Comparison of ENCODE assay signal across 8 cellular contexts in genomic region chr9:38026021-38026809, GRCh38. TPM values are rescaled to one million over a fixed set of nuclear protein-coding genes. Genes with fewer than 3 reads are reported as not detected.
DNase-seq lines count a peak whose midpoint lies in the region; ATAC-seq, FAIRE-seq and TF ChIP-seq lines count a peak whose summit lies in the region.

No MANE protein-coding gene starts in this region.

- H3K9me3 ChIP-seq in A549 (no peaks in the 10 kb centered on the region), iPS-20b (ENCODE audit: insufficient read depth, low read depth, low read length) (no peaks in the 10 kb centered on the region)

- TF ChIP-seq RAD21 in A549 (conservative IDR thresholded peaks at IDR 0.05 in 1 of 2, IDR thresholded peaks at IDR 0.05 in 1 of 2): no peak; a peak in 1 of 5 replicates

- TF ChIP-seq EP300 in A549 (IDR thresholded peaks at IDR 0.05): no peak

- H3K27ac ChIP-seq in A549 (peak overlapping the region; percentile 84 to 97), iPS-20b (ENCODE audit: low read length) (no peak overlapping the region)

- H3K27me3 ChIP-seq in iPS-20b (ENCODE audit: insufficient read depth, low read length): no peaks in the 10 kb centered on the region

- no peaks in the 10 kb centered on the region for H3K36me3 ChIP-seq in iPS-20b (ENCODE audit: insufficient read depth, low read depth, low read length)

- H3K4me1 ChIP-seq in A549 (peaks cover 95% of the 10 kb centered on the region), iPS-20b (ENCODE audit: insufficient read depth, low read length) (peaks cover 43% of the 10 kb centered on the region)

- 24% methylated on average over 18 of the region's 18 CpGs for WGBS in A549 (ENCODE audit: missing lambda C conversion rate)

- FAIRE-seq in A549 (lab: Jason Lieb, UNC): no peak

- DNase-seq in A549 (ENCODE audit: low read depth in 1 of 2, low spot score in 1 of 2): peak; percentile 62 to 68
- DNase-seq in HS-27A (ENCODE audit: low read depth): peak; percentile 93
- peak; percentile 19 for DNase-seq in superior temporal gyrus (ENCODE audit: extremely low spot score)
- DNase-seq in HPDE6-E6E7 (ENCODE audit: extremely low spot score): no peak
- DNase-seq in ureter (ENCODE audit: low spot score): no peak
- DNase-seq in activated gamma-delta T cell (lab: John Stamatoyannopoulos, UW): no peak

- TF ChIP-seq CTCF in A549 (IDR thresholded peaks at IDR 0.05): no peak
- no peak for TF ChIP-seq CTCF in WI38 (IDR thresholded peaks at IDR 0.05; ENCODE audit: low read depth, low read length)

- CTCF ChIA-PET in A549 (lab: Yijun Ruan, JAX): interaction anchor here (0.8 to 3.8 kb wide), 10 partner anchors 10 to 112 kb away, joined by 3 to 28 read pairs (median 4); partner anchors contain the start of gene SHB

- peak overlapping the region; percentile 16; the same call in 1 of the 2 replicates for H3K9ac ChIP-seq in iPS-20b (ENCODE audit: low read depth, low read length)

- peak overlapping the region; percentile 67 for H3K4me2 ChIP-seq in A549

- POLR2A ChIA-PET in A549 (lab: Yijun Ruan, JAX): interaction anchor here (0.8 to 0.9 kb wide), 2 partner anchors 21 to 42 kb away, joined by 3 read pairs; no protein-coding TSS in a partner anchor

- ATAC-seq in A549: peak; percentile 60 to 73

- no peak overlapping the region for H3K4me3 ChIP-seq in A549
- peak overlapping the region; percentile 33 for H3K4me3 ChIP-seq in WI38 (ENCODE audit: low read depth, low read length)
- no peak overlapping the region for H3K4me3 ChIP-seq in iPS-20b (ENCODE audit: low read length)

- no peak for TF ChIP-seq POLR2A in A549 (IDR thresholded peaks at IDR 0.05; ENCODE audit: low read length)

TF ChIP-seq in A549, 52 proteins besides CTCF, POLR2A, EP300 and RAD21 (continues in another document):
- TF ChIP-seq, protein P1, sequence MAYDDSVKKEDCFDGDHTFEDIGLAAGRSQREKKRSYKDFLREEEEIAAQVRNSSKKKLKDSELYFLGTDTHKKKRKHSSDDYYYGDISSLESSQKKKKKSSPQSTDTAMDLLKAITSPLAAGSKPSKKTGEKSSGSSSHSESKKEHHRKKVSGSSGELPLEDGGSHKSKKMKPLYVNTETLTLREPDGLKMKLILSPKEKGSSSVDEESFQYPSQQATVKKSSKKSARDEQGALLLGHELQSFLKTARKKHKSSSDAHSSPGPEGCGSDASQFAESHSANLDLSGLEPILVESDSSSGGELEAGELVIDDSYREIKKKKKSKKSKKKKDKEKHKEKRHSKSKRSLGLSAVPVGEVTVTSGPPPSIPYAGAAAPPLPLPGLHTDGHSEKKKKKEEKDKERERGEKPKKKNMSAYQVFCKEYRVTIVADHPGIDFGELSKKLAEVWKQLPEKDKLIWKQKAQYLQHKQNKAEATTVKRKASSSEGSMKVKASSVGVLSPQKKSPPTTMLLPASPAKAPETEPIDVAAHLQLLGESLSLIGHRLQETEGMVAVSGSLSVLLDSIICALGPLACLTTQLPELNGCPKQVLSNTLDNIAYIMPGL (CRISPR knock-in tag; IDR thresholded peaks at IDR 0.05; ENCODE audit: borderline replicate concordance): no peak
- TF ChIP-seq ZNF302 (CRISPR knock-in tag; IDR thresholded peaks at IDR 0.05) (no peak), CBX2 (IDR thresholded peaks at IDR 0.05; ENCODE audit: borderline replicate concordance, low read depth) (no peak), ZC3H11A (IDR thresholded peaks at IDR 0.05) (no peak), CEBPB (IDR thresholded peaks at IDR 0.05) (0 out of 4 replicates have a peak, but pooled peaks of 1 of the 2 experiments have one; percentile 14), POLR2AphosphoS2 (conservative IDR thresholded peaks at IDR 0.05; ENCODE audit: low read length) (no peak), SREBF2 (IDR thresholded peaks at IDR 0.05) (no peak), HDAC2 (IDR thresholded peaks at IDR 0.05) (no peak), MAX (IDR thresholded peaks at IDR 0.05) (no peak; the same call in 1 of the 2 replicates), RCOR1 (IDR thresholded peaks at IDR 0.05; ENCODE audit: low read depth, low read length) (no peak), NR3C1 (IDR thresholded peaks at IDR 0.05) (no peak), MAZ (IDR thresholded peaks at IDR 0.05; ENCODE audit: borderline replicate concordance, low read depth, low read length) (no peak), TP53 (CRISPR knock-in tag; IDR thresholded peaks at IDR 0.05) (no peak), TFCP2L1 (CRISPR knock-in tag; IDR thresholded peaks at IDR 0.05) (no peak), CHD2 (IDR thresholded peaks at IDR 0.05; ENCODE audit: low read length, partially characterized antibody) (no peak), CBX8 (IDR thresholded peaks at IDR 0.05) (no peak), FOSL2 (IDR thresholded peaks at IDR 0.05) (peak; percentile 55; the same call in 1 of the 2 replicates), FOSL2 (CRISPR knock-in tag; IDR thresholded peaks at IDR 0.05) (peak; percentile 92), CHD4 (IDR thresholded peaks at IDR 0.05; ENCODE audit: borderline replicate concordance) (no peak), ESRRA (IDR thresholded peaks at IDR 0.05; ENCODE audit: borderline replicate concordance, low read length) (no peak), ELK1 (IDR thresholded peaks at IDR 0.05; ENCODE audit: low read depth, low read length) (no peak), SMC3 (IDR thresholded peaks at IDR 0.05) (no peak), BHLHE40 (IDR thresholded peaks at IDR 0.05; ENCODE audit: low read depth, low read length) (no peak), HOXB13 (CRISPR knock-in tag; IDR thresholded peaks at IDR 0.05; ENCODE audit: low read depth) (no peak), FOSB (CRISPR knock-in tag; IDR thresholded peaks at IDR 0.05) (no peak), USF2 (IDR thresholded peaks at IDR 0.05) (no peak), EHMT2 (IDR thresholded peaks at IDR 0.05; ENCODE audit: low read depth) (no peak), NFE2L2 (conservative IDR thresholded peaks at IDR 0.05; ENCODE audit: low read length) (no peak), GATA3 (IDR thresholded peaks at IDR 0.05; ENCODE audit: borderline replicate concordance) (peak; percentile 13; the same call in 1 of the 2 replicates), MAFK (IDR thresholded peaks at IDR 0.05; ENCODE audit: partially characterized antibody) (peak; percentile 40)
- TF ChIP-seq, protein P2, sequence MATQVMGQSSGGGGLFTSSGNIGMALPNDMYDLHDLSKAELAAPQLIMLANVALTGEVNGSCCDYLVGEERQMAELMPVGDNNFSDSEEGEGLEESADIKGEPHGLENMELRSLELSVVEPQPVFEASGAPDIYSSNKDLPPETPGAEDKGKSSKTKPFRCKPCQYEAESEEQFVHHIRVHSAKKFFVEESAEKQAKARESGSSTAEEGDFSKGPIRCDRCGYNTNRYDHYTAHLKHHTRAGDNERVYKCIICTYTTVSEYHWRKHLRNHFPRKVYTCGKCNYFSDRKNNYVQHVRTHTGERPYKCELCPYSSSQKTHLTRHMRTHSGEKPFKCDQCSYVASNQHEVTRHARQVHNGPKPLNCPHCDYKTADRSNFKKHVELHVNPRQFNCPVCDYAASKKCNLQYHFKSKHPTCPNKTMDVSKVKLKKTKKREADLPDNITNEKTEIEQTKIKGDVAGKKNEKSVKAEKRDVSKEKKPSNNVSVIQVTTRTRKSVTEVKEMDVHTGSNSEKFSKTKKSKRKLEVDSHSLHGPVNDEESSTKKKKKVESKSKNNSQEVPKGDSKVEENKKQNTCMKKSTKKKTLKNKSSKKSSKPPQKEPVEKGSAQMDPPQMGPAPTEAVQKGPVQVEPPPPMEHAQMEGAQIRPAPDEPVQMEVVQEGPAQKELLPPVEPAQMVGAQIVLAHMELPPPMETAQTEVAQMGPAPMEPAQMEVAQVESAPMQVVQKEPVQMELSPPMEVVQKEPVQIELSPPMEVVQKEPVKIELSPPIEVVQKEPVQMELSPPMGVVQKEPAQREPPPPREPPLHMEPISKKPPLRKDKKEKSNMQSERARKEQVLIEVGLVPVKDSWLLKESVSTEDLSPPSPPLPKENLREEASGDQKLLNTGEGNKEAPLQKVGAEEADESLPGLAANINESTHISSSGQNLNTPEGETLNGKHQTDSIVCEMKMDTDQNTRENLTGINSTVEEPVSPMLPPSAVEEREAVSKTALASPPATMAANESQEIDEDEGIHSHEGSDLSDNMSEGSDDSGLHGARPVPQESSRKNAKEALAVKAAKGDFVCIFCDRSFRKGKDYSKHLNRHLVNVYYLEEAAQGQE (IDR thresholded peaks at IDR 0.05): no peak
- TF ChIP-seq, protein P3, sequence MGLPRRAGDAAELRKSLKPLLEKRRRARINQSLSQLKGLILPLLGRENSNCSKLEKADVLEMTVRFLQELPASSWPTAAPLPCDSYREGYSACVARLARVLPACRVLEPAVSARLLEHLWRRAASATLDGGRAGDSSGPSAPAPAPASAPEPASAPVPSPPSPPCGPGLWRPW (IDR thresholded peaks at IDR 0.05): no peak

RNA-seq across cellular contexts. Expression of gene SHB, which starts 42.8 kb away (rescaled TPM):
- polyA plus RNA-seq in A549 (2011; rRNA removed) (15.4 and 16.4 TPM in 2 replicates), A549 (2017; fragmentation: RNase III; extraction: RNeasy Plus Mini Kit Qiagen cat#74134 plus additional on column Dnase treatment) (21.6 to 22.4 TPM (median 22.0 TPM) in 3 replicates)
- polyA plus RNA-seq in A549 (2012; cell fraction: cytosol; rRNA removed): 20.9 and 25.8 TPM in 2 replicates
- 18.9 and 20.7 TPM in 2 replicates for polyA plus RNA-seq in A549 (2012; cell fraction: nucleus; rRNA removed)
- polyA minus RNA-seq in A549 (2011; rRNA and poly(A)+ RNA removed): 23.8 and 23.9 TPM in 2 replicates
- 33.0 TPM for total RNA-seq in ureter

Comparison
In these comparisons a context has a peak if more than half of its experiments do, and no peak if none do; other contexts are left out.
1. DNase-seq: peak in A549 (2 of 2), HS-27A (single experiment) and superior temporal gyrus (single experiment); none in HPDE6-E6E7 (single experiment), ureter (single experiment) and activated gamma-delta T cell (single experiment).